Comparison of ENCODE assay signal across 2 cellular contexts in the genomic region with DNA sequence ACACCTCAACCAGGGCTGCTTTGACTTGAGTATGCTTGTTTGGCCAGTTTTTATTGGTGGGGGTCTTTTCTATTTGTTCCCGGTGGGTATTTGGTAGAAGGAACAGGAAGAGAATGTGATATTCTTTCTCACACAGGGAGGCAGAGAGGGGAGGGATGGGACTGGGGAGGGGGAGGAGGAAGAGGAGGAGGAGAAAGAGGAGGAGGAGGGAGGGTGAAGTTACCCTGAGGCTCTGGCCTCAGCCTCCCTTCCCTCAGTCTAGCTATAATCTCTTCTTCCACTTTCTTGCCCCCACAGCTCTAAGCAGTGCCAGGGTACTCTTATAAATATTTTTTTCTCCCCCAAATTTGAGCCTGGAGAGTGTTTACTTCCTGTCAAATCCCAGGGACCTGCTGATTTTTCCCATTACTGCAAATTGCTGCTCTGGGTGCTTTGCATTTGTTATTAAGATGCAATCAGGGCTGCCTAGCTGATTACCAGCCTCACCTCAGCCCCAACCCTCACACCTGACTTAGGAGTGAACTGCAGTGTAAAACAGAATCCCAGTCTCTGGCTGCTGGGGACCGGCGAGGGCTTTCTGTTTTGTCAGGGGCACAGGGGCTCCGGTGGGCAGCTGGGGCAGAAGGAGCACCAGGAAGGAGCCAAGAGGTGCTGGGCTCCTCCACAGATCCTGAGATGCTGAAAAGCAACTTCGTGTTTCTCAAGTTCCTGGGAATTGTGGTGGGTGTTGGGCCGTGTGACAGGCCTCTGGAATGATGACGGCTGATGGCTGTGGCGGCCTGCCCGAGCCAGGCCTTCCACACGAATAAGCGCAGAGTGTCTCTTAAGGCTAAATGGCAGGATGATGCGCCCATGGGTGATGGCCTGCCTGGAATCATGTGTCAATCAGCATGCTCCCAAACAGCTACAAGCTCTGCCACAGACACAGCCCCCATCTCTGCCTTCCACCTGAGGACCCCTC.
TF ChIP-seq lines count a peak whose summit lies in the region.

No MANE protein-coding gene starts in this region.

TF ChIP-seq in IMR-90, 13 proteins besides CTCF, POLR2A, EP300 and RAD21:
- TF ChIP-seq RCOR1 (IDR thresholded peaks at IDR 0.05; ENCODE audit: insufficient replicate concordance, low read length) (no peak), FOS (IDR thresholded peaks at IDR 0.05; ENCODE audit: low read depth, low read length) (no peak), MAFK (IDR thresholded peaks at IDR 0.05; ENCODE audit: low read depth, low read length) (no peak), CEBPB (IDR thresholded peaks at IDR 0.05; ENCODE audit: low read depth, low read length) (no peak), MAZ (IDR thresholded peaks at IDR 0.05; ENCODE audit: borderline replicate concordance, low read depth, low read length) (no peak), SMC3 (IDR thresholded peaks at IDR 0.05; ENCODE audit: low read depth, low read length) (no peak), MXI1 (IDR thresholded peaks at IDR 0.05; ENCODE audit: borderline replicate concordance, low read depth, low read length) (no peak), BHLHE40 (IDR thresholded peaks at IDR 0.05; ENCODE audit: low read depth, low read length) (no peak), CHD1 (IDR thresholded peaks at IDR 0.05; ENCODE audit: low read depth, low read length) (no peak), RFX5 (IDR thresholded peaks at IDR 0.05; ENCODE audit: low read depth, low read length) (no peak), NFE2L2 (IDR thresholded peaks at IDR 0.05; ENCODE audit: low read depth, low read length) (no peak)
- TF ChIP-seq, protein P1, sequence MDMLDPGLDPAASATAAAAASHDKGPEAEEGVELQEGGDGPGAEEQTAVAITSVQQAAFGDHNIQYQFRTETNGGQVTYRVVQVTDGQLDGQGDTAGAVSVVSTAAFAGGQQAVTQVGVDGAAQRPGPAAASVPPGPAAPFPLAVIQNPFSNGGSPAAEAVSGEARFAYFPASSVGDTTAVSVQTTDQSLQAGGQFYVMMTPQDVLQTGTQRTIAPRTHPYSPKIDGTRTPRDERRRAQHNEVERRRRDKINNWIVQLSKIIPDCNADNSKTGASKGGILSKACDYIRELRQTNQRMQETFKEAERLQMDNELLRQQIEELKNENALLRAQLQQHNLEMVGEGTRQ (IDR thresholded peaks at IDR 0.05; ENCODE audit: low read depth, low read length): no peak
- TF ChIP-seq, protein P2, sequence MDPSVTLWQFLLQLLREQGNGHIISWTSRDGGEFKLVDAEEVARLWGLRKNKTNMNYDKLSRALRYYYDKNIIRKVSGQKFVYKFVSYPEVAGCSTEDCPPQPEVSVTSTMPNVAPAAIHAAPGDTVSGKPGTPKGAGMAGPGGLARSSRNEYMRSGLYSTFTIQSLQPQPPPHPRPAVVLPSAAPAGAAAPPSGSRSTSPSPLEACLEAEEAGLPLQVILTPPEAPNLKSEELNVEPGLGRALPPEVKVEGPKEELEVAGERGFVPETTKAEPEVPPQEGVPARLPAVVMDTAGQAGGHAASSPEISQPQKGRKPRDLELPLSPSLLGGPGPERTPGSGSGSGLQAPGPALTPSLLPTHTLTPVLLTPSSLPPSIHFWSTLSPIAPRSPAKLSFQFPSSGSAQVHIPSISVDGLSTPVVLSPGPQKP (IDR thresholded peaks at IDR 0.05; ENCODE audit: borderline replicate concordance, low read depth, low read length): no peak

TF ChIP-seq in H1, 55 proteins besides CTCF, POLR2A, EP300 and RAD21:
- TF ChIP-seq RFX5 (IDR thresholded peaks at IDR 0.05; ENCODE audit: borderline replicate concordance, low read depth, low read length) (no peak), BCL11A (IDR thresholded peaks at IDR 0.05; ENCODE audit: low read depth in 2 of 2, low read length in 2 of 2) (no peak), RNF2 (IDR thresholded peaks at IDR 0.05; ENCODE audit: borderline replicate concordance, low read depth, low read length, missing control alignments, poor library complexity, severe bottlenecking) (no peak), TAF1 (IDR thresholded peaks at IDR 0.05; ENCODE audit: low read depth, low read length) (no peak), CREB1 (IDR thresholded peaks at IDR 0.05) (no peak)
- TF ChIP-seq, protein P3, sequence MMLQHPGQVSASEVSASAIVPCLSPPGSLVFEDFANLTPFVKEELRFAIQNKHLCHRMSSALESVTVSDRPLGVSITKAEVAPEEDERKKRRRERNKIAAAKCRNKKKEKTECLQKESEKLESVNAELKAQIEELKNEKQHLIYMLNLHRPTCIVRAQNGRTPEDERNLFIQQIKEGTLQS (IDR thresholded peaks at IDR 0.05; ENCODE audit: insufficient read depth, low read depth, low read length): no peak
